10 cellular contexts compared by ENCODE assay signal in genomic region chr9:69898714-69899209, GRCh38.
A peak's percentile ranks its signal among the peaks of the same experiment; 100 is the strongest.
DNase-seq lines count a peak whose midpoint lies in the region; ATAC-seq lines count a peak whose summit lies in the region.
"Had no signal": no experiment of that assay in that cellular context is flagged by ENCODE, and none has a peak within 500 bp of the region (broad histone marks: within the 10 kb centered on the region; RNA-seq: fewer than 3 reads in every experiment).

No MANE protein-coding gene starts in this region.

- H2BK5ac ChIP-seq in neuronal stem cell (ENCODE audit: low read length): no peak overlapping the region

- no peak overlapping the region for H3K4me2 ChIP-seq in neuronal stem cell (ENCODE audit: insufficient read depth, low read length, poor library complexity, severe bottlenecking)

- H4K91ac ChIP-seq in neuronal stem cell (ENCODE audit: low read depth, low read length, poor library complexity): no peak overlapping the region

- H3K4me1 ChIP-seq in neuronal stem cell (ENCODE audit: control insufficient read depth in 2 of 2, insufficient read depth in 1 of 2, low read depth in 1 of 2, low read length in 2 of 2): peaks cover 11 to 24% of the 10 kb centered on the region in 2 donors
- H3K4me1 ChIP-seq: upper lobe of left lung had no signal

- H3K9ac ChIP-seq in neuronal stem cell (ENCODE audit: low read depth, low read length, poor library complexity): no peak overlapping the region

- no peak overlapping the region for H4K8ac ChIP-seq in neuronal stem cell (ENCODE audit: low read depth, low read length)

- peak overlapping the region; percentile 2 for H2AFZ ChIP-seq in neuronal stem cell (ENCODE audit: low read length)

- no peaks in the 10 kb centered on the region for H3K79me1 ChIP-seq in neuronal stem cell (ENCODE audit: low read depth, low read length)

- H2AK5ac ChIP-seq in neuronal stem cell (ENCODE audit: low read depth, low read length): no peak overlapping the region

- H3K36me3 ChIP-seq in neuronal stem cell (replicated peaks in 1 of 2; ENCODE audit: control insufficient read depth in 2 of 2, insufficient read depth in 2 of 2, low read length in 2 of 2): no peaks in the 10 kb centered on the region
- H3K36me3 ChIP-seq: upper lobe of left lung had no signal

- H3K18ac ChIP-seq in neuronal stem cell (ENCODE audit: low read length): no peak overlapping the region

- H3K9me3 Mint-ChIP-seq in natural killer cell treated with Interleukin-12 subunit alpha and Interleukin-12 subunit beta and Interleukin-15 and Interleukin-18, amount 100 ng/mL, for 72 hours: no peaks in the 10 kb centered on the region

- ATAC-seq in natural killer cell treated with Interleukin-12 subunit alpha and Interleukin-12 subunit beta and Interleukin-15 and Interleukin-18, amount 100 ng/mL, for 72 hours: no peak
- ATAC-seq in HG03175 (IDR thresholded peaks at IDR 0.05; ENCODE audit: unreplicated experiment) (no peak), HG03135 (IDR thresholded peaks at IDR 0.05; ENCODE audit: unreplicated experiment) (no peak)

- no peaks in the 10 kb centered on the region for H3K4me1 Mint-ChIP-seq in natural killer cell treated with Interleukin-12 subunit alpha and Interleukin-12 subunit beta and Interleukin-15 and Interleukin-18, amount 100 ng/mL, for 72 hours (ENCODE audit: low read depth in 2 of 2)

- H3K27me3 Mint-ChIP-seq in natural killer cell treated with Interleukin-12 subunit alpha and Interleukin-12 subunit beta and Interleukin-15 and Interleukin-18, amount 100 ng/mL, for 72 hours: peaks cover 7 to 13% of the 10 kb centered on the region in 2 donors

- no peak overlapping the region for H2BK15ac ChIP-seq in neuronal stem cell (ENCODE audit: low read length)

- no peak overlapping the region for H2BK120ac ChIP-seq in neuronal stem cell (ENCODE audit: low read depth, low read length)

- DNase-seq in DMS53 treated with DMSO at 0.1 percent for 48 hours (lab: John Stamatoyannopoulos, UW; ENCODE audit: unreplicated experiment) (peak; percentile 13), NCI-H446 treated with DMSO at 0.1 percent for 48 hours (lab: John Stamatoyannopoulos, UW) (peak; percentile 47), dedifferentiated amniotic fluid mesenchymal stem cell (ENCODE audit: extremely low spot score) (peak; percentile 63), neuronal stem cell (ENCODE audit: low spot score) (no peak), NCI-H2029 (lab: John Stamatoyannopoulos, UW) (no peak)
- no peak for DNase-seq in natural killer cell treated with Interleukin-12 subunit alpha and Interleukin-12 subunit beta and Interleukin-15 and Interleukin-18, amount 100 ng/mL, for 72 hours (ENCODE audit: low spot score)
- DNase-seq: left cardiac atrium, upper lobe of left lung had no signal

- H3K36me3 Mint-ChIP-seq in natural killer cell treated with Interleukin-12 subunit alpha and Interleukin-12 subunit beta and Interleukin-15 and Interleukin-18, amount 100 ng/mL, for 72 hours: no peaks in the 10 kb centered on the region

- WGBS in neuronal stem cell (ENCODE audit: extremely low coverage in 2 of 2, insufficient read length in 2 of 2, insufficient replicate concordance in 1 of 2), 2 donors: no CpG with 5 or more reads among the region's 1 CpG

- H3K14ac ChIP-seq in neuronal stem cell (ENCODE audit: low read length): no peak overlapping the region

- H3K4me3 Mint-ChIP-seq in natural killer cell treated with Interleukin-12 subunit alpha and Interleukin-12 subunit beta and Interleukin-15 and Interleukin-18, amount 100 ng/mL, for 72 hours: no peak overlapping the region

- H3K4ac ChIP-seq in neuronal stem cell (ENCODE audit: low read length): no peak overlapping the region

- no peak overlapping the region for H3K27ac Mint-ChIP-seq in natural killer cell treated with Interleukin-12 subunit alpha and Interleukin-12 subunit beta and Interleukin-15 and Interleukin-18, amount 100 ng/mL, for 72 hours

- no peaks in the 10 kb centered on the region for H3K9me3 ChIP-seq in neuronal stem cell (replicated peaks in 1 of 2; ENCODE audit: control insufficient read depth in 2 of 2, insufficient read depth in 1 of 2, low read depth in 1 of 2, low read length in 2 of 2)
- H3K9me3 ChIP-seq: upper lobe of left lung had no signal

- no peak overlapping the region for H3K27ac ChIP-seq in neuronal stem cell (replicated peaks; ENCODE audit: low read length)
- H3K27ac ChIP-seq: upper lobe of left lung had no signal

- no peak overlapping the region for H3K23ac ChIP-seq in neuronal stem cell (ENCODE audit: low read depth, low read length, poor library complexity)

- no peaks in the 10 kb centered on the region for H3K27me3 ChIP-seq in neuronal stem cell (ENCODE audit: control insufficient read depth in 3 of 3, insufficient read depth in 3 of 3, low read depth in 1 of 3, low read length in 3 of 3)
- H3K27me3 ChIP-seq: upper lobe of left lung had no signal

- H2BK12ac ChIP-seq in neuronal stem cell (ENCODE audit: low read length): no peak overlapping the region

- no peak overlapping the region for H3K4me3 ChIP-seq in neuronal stem cell (ENCODE audit: low read length in 2 of 2)
- H3K4me3 ChIP-seq: upper lobe of left lung had no signal

Comparison
In these comparisons a context has a peak if more than half of its experiments do, and no peak if none do; other contexts are left out.
1. DNase-seq: peak in DMS53 treated with DMSO at 0.1 percent for 48 hours (single experiment), NCI-H446 treated with DMSO at 0.1 percent for 48 hours (single experiment) and dedifferentiated amniotic fluid mesenchymal stem cell (single experiment); none in neuronal stem cell (single experiment), natural killer cell treated with Interleukin-12 subunit alpha and Interleukin-12 subunit beta and Interleukin-15 and Interleukin-18, amount 100 ng/mL, for 72 hours (single experiment) and NCI-H2029 (single experiment).